In the genomic region with DNA sequence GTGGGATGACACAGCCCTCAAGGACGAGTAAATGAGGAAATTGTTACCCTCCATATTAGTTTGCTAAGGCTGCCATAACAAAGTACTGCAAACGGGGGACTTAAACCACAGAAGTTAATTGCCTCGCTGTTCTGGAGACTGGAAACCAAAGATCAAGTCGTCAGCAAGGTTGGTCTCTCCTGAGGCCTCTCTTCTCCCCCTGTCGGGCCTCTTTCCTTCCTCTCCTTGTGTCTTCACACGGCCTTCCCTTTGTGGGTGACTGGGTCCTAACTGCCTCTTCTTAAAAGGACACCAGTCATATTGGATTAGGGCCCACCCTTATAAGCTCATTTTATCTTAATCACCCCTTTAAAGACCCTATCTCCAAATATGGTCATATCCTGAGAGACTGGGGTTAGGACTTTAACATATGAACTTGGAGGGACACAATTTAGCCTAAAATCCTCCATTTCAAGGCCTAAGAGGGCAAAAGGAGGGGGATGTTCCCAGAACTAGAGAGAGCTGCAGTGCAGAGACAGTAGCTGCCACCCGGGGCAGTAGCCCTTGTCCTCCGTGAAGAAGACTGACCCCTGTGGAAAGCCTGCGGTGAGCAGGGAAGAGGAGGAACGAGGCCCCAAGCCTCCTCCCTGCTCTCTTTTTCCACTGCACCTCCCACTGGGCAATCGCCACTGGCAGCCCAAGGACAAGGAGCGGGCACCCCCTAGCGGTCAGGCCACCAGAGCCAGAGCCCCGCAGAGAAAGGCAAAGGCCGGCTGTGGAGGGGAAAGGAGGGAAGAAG, we compare ENCODE assay signal across 8 cellular contexts. TPM values are rescaled to one million over a fixed set of nuclear protein-coding genes. Genes with fewer than 3 reads are reported as not detected.
A peak's percentile ranks its signal among the peaks of the same experiment; 100 is the strongest.
DNase-seq lines count a peak whose midpoint lies in the region; ATAC-seq and TF ChIP-seq lines count a peak whose summit lies in the region.

No MANE protein-coding gene starts in this region.

- 22 to 27% methylated on average over 15 of the region's 15 CpGs for WGBS in heart right ventricle, 2 donors
- WGBS in aorta, 2 donors, result 30 to 32% methylated on average over 15 of the region's 15 CpGs

- no peak overlapping the region for H3K4me3 ChIP-seq in heart right ventricle
- no peak overlapping the region for H3K4me3 ChIP-seq in aorta (ENCODE audit: low read length in 2 of 2)

- H3K36me3 Mint-ChIP-seq in activated naive CD8-positive, alpha-beta T cell treated with anti-CD3 and anti-CD28 coated beads for 36 hours, result no peaks in the 10 kb centered on the region

- H3K27ac Mint-ChIP-seq in activated naive CD8-positive, alpha-beta T cell treated with anti-CD3 and anti-CD28 coated beads for 36 hours, result no peak overlapping the region

- ATAC-seq in GM21717 (IDR thresholded peaks at IDR 0.05; ENCODE audit: unreplicated experiment), result peak; percentile 80
- ATAC-seq in heart right ventricle, result peak; percentile 90 to 99 (median 93)
- peak; percentile 92 for ATAC-seq in aorta (ENCODE audit: low FRiP score)

- H3K27ac ChIP-seq in heart right ventricle, result no peak overlapping the region
- no peak overlapping the region for H3K27ac ChIP-seq in aorta (ENCODE audit: low read depth in 1 of 2, low read length in 2 of 2)

- no peaks in the 10 kb centered on the region for H3K9me3 Mint-ChIP-seq in activated naive CD8-positive, alpha-beta T cell treated with anti-CD3 and anti-CD28 coated beads for 36 hours

- H3K36me3 ChIP-seq in heart right ventricle, result no peaks in the 10 kb centered on the region
- no peaks in the 10 kb centered on the region for H3K36me3 ChIP-seq in aorta (ENCODE audit: control insufficient read depth in 1 of 2, insufficient read depth in 2 of 2, low read length in 1 of 2)

- TF ChIP-seq CTCF in heart right ventricle (IDR thresholded peaks at IDR 0.05), result peak; percentile 45 to 91 (median 79)

- H3K9me3 ChIP-seq in heart right ventricle, result no peaks in the 10 kb centered on the region
- H3K9me3 ChIP-seq in aorta (ENCODE audit: control insufficient read depth, low read length), result no peaks in the 10 kb centered on the region

- peaks cover 49% of the 10 kb centered on the region for H3K27me3 Mint-ChIP-seq in activated naive CD8-positive, alpha-beta T cell treated with anti-CD3 and anti-CD28 coated beads for 36 hours

- no peaks in the 10 kb centered on the region for H3K4me1 Mint-ChIP-seq in activated naive CD8-positive, alpha-beta T cell treated with anti-CD3 and anti-CD28 coated beads for 36 hours

- H3K27me3 ChIP-seq in heart right ventricle (peaks cover 0 to 51% (median 18%) of the 10 kb centered on the region in 7 donors), aorta (ENCODE audit: control insufficient read depth in 1 of 2, insufficient read depth in 2 of 2, low read length in 1 of 2) (no peaks in the 10 kb centered on the region)

- no peak overlapping the region for H3K4me3 Mint-ChIP-seq in activated naive CD8-positive, alpha-beta T cell treated with anti-CD3 and anti-CD28 coated beads for 36 hours

- intact Hi-C loops in heart right ventricle (cut with DNase I) (no loop called here), aorta (cut with DNase I) (loop anchor here in 1 of 2 donors (5.0 to 10.0 kb wide), 2 partner anchors 424 to 561 kb away; no protein-coding TSS in a partner anchor)

- H3K4me1 ChIP-seq in heart right ventricle (peaks cover 0 to 10% (median 0%) of the 10 kb centered on the region in 9 donors), aorta (ENCODE audit: control insufficient read depth in 1 of 2, insufficient read depth in 2 of 2, low read length in 2 of 2) (no peaks in the 10 kb centered on the region)

- DNase-seq in Daoy (ENCODE audit: low read depth), result peak; percentile 86
- peak; percentile 73 for DNase-seq in HuH-7.5 (ENCODE audit: low spot score)
- DNase-seq in SK-N-DZ (ENCODE audit: low spot score), result peak; percentile 66
- DNase-seq in activated naive CD8-positive, alpha-beta T cell treated with anti-CD3 and anti-CD28 coated beads for 36 hours, result peak; percentile 64
- peak; percentile 77 for DNase-seq in heart right ventricle
- peak; percentile 7 for DNase-seq in pulmonary artery endothelial cell (ENCODE audit: low read depth, low spot score)
- DNase-seq in aorta, result peak; percentile 90 to 95

RNA-seq across cellular contexts. Expression of gene CFAP90, which starts 35.0 kb away (rescaled TPM):
- total RNA-seq in Daoy (2014; rRNA removed; shearing (Covaris generic)), result 0.18 TPM in 1 of 2 replicates, not detected in the other
- not detected in 2 replicates for polyA plus RNA-seq in SK-N-DZ (2014; cell fraction: cytosol; rRNA removed)
- polyA plus RNA-seq in SK-N-DZ (2014; cell fraction: nucleus; rRNA removed), result not detected in 2 replicates
- not detected for total RNA-seq in activated naive CD8-positive, alpha-beta T cell treated with anti-CD3 and anti-CD28 coated beads for 36 hours
- total RNA-seq in heart right ventricle (under 1 TPM in 1 of 10 donors, not detected in 9; 0.26 TPM), pulmonary artery endothelial cell (not detected in 2 replicates), aorta (under 1 TPM in 1 of 2 donors, not detected in 1; 0.39 TPM)
- polyA plus RNA-seq in heart right ventricle (under 1 TPM in 1 of 2 donors, not detected in 1; 0.03 TPM), aorta (under 1 TPM; 0.18 to 0.50 TPM)

RNA-seq across cellular contexts. Expression of gene FASTKD3, which starts 52.9 kb away (rescaled TPM):
- 14.6 and 15.5 TPM in 2 replicates for total RNA-seq in Daoy (2014; rRNA removed; shearing (Covaris generic))
- 22.9 and 29.3 TPM in 2 replicates for polyA plus RNA-seq in SK-N-DZ (2014; cell fraction: cytosol; rRNA removed)
- polyA plus RNA-seq in SK-N-DZ (2014; cell fraction: nucleus; rRNA removed), result 28.3 and 51.3 TPM in 2 replicates
- 10 to 100 TPM; 23.3 to 23.6 TPM for total RNA-seq in activated naive CD8-positive, alpha-beta T cell treated with anti-CD3 and anti-CD28 coated beads for 36 hours
- total RNA-seq in heart right ventricle (1 to 10 TPM; 3.1 to 5.8 (median 5.0) TPM), pulmonary artery endothelial cell (12.7 and 13.3 TPM in 2 replicates), aorta (1 to 10 TPM; 6.1 to 9.5 TPM)
- polyA plus RNA-seq in heart right ventricle (10 to 100 TPM in 1 of 2 donors, 1 to 10 TPM in 1; 5.2 to 24.7 TPM), aorta (10 to 100 TPM; 11.8 to 17.9 TPM)

RNA-seq across cellular contexts. Expression of gene MTRR, which starts 53.0 kb away (rescaled TPM):
- 27.1 and 40.7 TPM in 2 replicates for total RNA-seq in Daoy (2014; rRNA removed; shearing (Covaris generic))
- polyA plus RNA-seq in SK-N-DZ (2014; cell fraction: cytosol; rRNA removed), result 29.4 and 32.2 TPM in 2 replicates
- 65.0 and 79.7 TPM in 2 replicates for polyA plus RNA-seq in SK-N-DZ (2014; cell fraction: nucleus; rRNA removed)
- 10 to 100 TPM; 54.1 to 67.2 TPM for total RNA-seq in activated naive CD8-positive, alpha-beta T cell treated with anti-CD3 and anti-CD28 coated beads for 36 hours
- 10 to 100 TPM; 25.9 to 39.6 (median 30.2) TPM for total RNA-seq in heart right ventricle
- 10 to 100 TPM; 11.8 to 12.4 TPM for polyA plus RNA-seq in heart right ventricle
- 23.2 and 32.7 TPM in 2 replicates for total RNA-seq in pulmonary artery endothelial cell
- total RNA-seq in aorta, result 10 to 100 TPM; 38.9 to 45.5 TPM
- 10 to 100 TPM; 16.2 to 19.9 TPM for polyA plus RNA-seq in aorta

Comparison
In these comparisons a context has a peak if more than half of its experiments do, and no peak if none do; other contexts are left out.
1. DNase-seq: peak in every context shown above with its lines; median percentile 92 in aorta; 86 in Daoy; 77 in heart right ventricle; 73 in HuH-7.5; 66 in SK-N-DZ; 64 in activated naive CD8-positive, alpha-beta T cell treated with anti-CD3 and anti-CD28 coated beads for 36 hours; 7 in pulmonary artery endothelial cell.